Comparison of ENCODE assay signal across 8 cellular contexts in genomic region chr6:13814938-13815575, GRCh38. TPM values are rescaled to one million over a fixed set of nuclear protein-coding genes. Genes with fewer than 3 reads are reported as not detected.
A peak's percentile ranks its signal among the peaks of the same experiment; 100 is the strongest.
DNase-seq lines count a peak whose midpoint lies in the region; ATAC-seq and TF ChIP-seq lines count a peak whose summit lies in the region.

No MANE protein-coding gene starts in this region.

- peaks cover 34% of the 10 kb centered on the region for H3K79me2 ChIP-seq in hepatocyte

- H3K36me3 Mint-ChIP-seq in stimulated activated effector memory CD8-positive, alpha-beta T cell treated with anti-CD3 and anti-CD28 coated beads, Interleukin-12 subunit alpha, Interleukin-12 subunit beta, amount 100 ng/mL, for 72 hours, result no peaks in the 10 kb centered on the region

- peak overlapping the region; percentile 85 for H2AFZ ChIP-seq in hepatocyte

- no peaks in the 10 kb centered on the region for H3K9me2 ChIP-seq in hepatocyte (replicated peaks; ENCODE audit: insufficient read depth)

- WGBS in hepatocyte (ENCODE audit: low lambda C conversion rate, missing lambda C conversion rate), result 61% methylated on average over 8 of the region's 8 CpGs

- H3K27me3 ChIP-seq in A673 (replicated peaks; ENCODE audit: insufficient read depth, low read depth, low read length, poor library complexity) (no peaks in the 10 kb centered on the region), hepatocyte (no peaks in the 10 kb centered on the region)

- H4K20me1 ChIP-seq in hepatocyte (ENCODE audit: insufficient read depth, poor library complexity, severe bottlenecking), result peaks cover 4% of the 10 kb centered on the region

- H3K4me3 ChIP-seq in A673 (ENCODE audit: low read depth, low read length, poor library complexity, severe bottlenecking), result peak overlapping the region; percentile 92
- peak overlapping the region; percentile 61 for H3K4me3 ChIP-seq in HFF-Myc (replicated peaks; ENCODE audit: low read depth, low read length)
- peak overlapping the region; percentile 67 for H3K4me3 ChIP-seq in WI38 (ENCODE audit: low read depth, low read length)
- H3K4me3 ChIP-seq in hepatocyte, result peak overlapping the region; percentile 48

- no peak for TF ChIP-seq CTCF in A673 (conservative IDR thresholded peaks at IDR 0.05; ENCODE audit: low read depth, low read length)
- no peak for TF ChIP-seq CTCF in HFF-Myc (IDR thresholded peaks at IDR 0.05; ENCODE audit: low read depth, low read length, missing control alignments)
- TF ChIP-seq CTCF in WI38 (IDR thresholded peaks at IDR 0.05; ENCODE audit: low read depth, low read length), result no peak
- TF ChIP-seq CTCF in hepatocyte (IDR thresholded peaks at IDR 0.05; ENCODE audit: poor library complexity), result no peak

- peak overlapping the region; percentile 79 for H3K4me3 Mint-ChIP-seq in stimulated activated effector memory CD8-positive, alpha-beta T cell treated with anti-CD3 and anti-CD28 coated beads, Interleukin-12 subunit alpha, Interleukin-12 subunit beta, amount 100 ng/mL, for 72 hours

- H3K4me2 ChIP-seq in hepatocyte, result peak overlapping the region; percentile 83

- TSS peak; percentile 81 for BruUV-seq in A673 (replicated peaks; lab: Mats Ljungman, UMichigan)

- H3K36me3 ChIP-seq in A673 (ENCODE audit: insufficient read depth, low read length, poor library complexity, severe bottlenecking) (no peaks in the 10 kb centered on the region), hepatocyte (replicated peaks; ENCODE audit: insufficient read depth, low read depth) (no peaks in the 10 kb centered on the region)

- peaks cover 29% of the 10 kb centered on the region for H3K4me1 Mint-ChIP-seq in stimulated activated effector memory CD8-positive, alpha-beta T cell treated with anti-CD3 and anti-CD28 coated beads, Interleukin-12 subunit alpha, Interleukin-12 subunit beta, amount 100 ng/mL, for 72 hours

- DNase-seq in A673 (ENCODE audit: low spot score) (no peak), HFF-Myc (ENCODE audit: extremely low read depth, low read depth) (no peak), hepatocyte (ENCODE audit: low spot score) (no peak), GM19240 (ENCODE audit: insufficient read length, low spot score) (no peak)
- no peak for DNase-seq in stimulated activated effector memory CD8-positive, alpha-beta T cell treated with anti-CD3 and anti-CD28 coated beads, Interleukin-12 subunit alpha, Interleukin-12 subunit beta, amount 100 ng/mL, for 72 hours (ENCODE audit: low spot score in 2 of 2)

- H3K9me3 ChIP-seq in A673 (ENCODE audit: low read depth, low read length, poor library complexity, severe bottlenecking) (no peaks in the 10 kb centered on the region), hepatocyte (ENCODE audit: low read depth) (no peaks in the 10 kb centered on the region)

- intact Hi-C loops in A673 (cut with micrococcal nuclease; ENCODE audit: unreplicated experiment), result no loop called here

- H3K27ac Mint-ChIP-seq in stimulated activated effector memory CD8-positive, alpha-beta T cell treated with anti-CD3 and anti-CD28 coated beads, Interleukin-12 subunit alpha, Interleukin-12 subunit beta, amount 100 ng/mL, for 72 hours, result peak overlapping the region; percentile 50

- peaks cover 14% of the 10 kb centered on the region for H3K4me1 ChIP-seq in A673 (ENCODE audit: insufficient read depth, low read length, poor library complexity, severe bottlenecking)
- H3K4me1 ChIP-seq in hepatocyte (ENCODE audit: insufficient read depth), result peaks cover 22% of the 10 kb centered on the region

- no peaks in the 10 kb centered on the region for H3K9me3 Mint-ChIP-seq in stimulated activated effector memory CD8-positive, alpha-beta T cell treated with anti-CD3 and anti-CD28 coated beads, Interleukin-12 subunit alpha, Interleukin-12 subunit beta, amount 100 ng/mL, for 72 hours

- H3K27ac ChIP-seq in A673 (ENCODE audit: low read depth, low read length, poor library complexity, severe bottlenecking) (peak overlapping the region; percentile 94), hepatocyte (peak overlapping the region; percentile 95)

- no peak for ATAC-seq in stimulated activated effector memory CD8-positive, alpha-beta T cell treated with anti-CD3 and anti-CD28 coated beads, Interleukin-12 subunit alpha, Interleukin-12 subunit beta, amount 100 ng/mL, for 72 hours
- ATAC-seq in GM18909 (IDR thresholded peaks at IDR 0.05; ENCODE audit: poor library complexity, unreplicated experiment) (no peak), GM19395 (IDR thresholded peaks at IDR 0.05; ENCODE audit: unreplicated experiment) (no peak)

- CTCF ChIA-PET in A673 (lab: Charles Lee), result no interaction called here

- POLR2A ChIA-PET in A673 (lab: Charles Lee; ENCODE audit: low non-redundant PET), result no interaction called here

RNA-seq across cellular contexts. Expression of gene MCUR1, which starts 0.7 kb away (rescaled TPM):
- total RNA-seq in A673 (2021), result 49.3 and 56.6 TPM in 2 replicates
- 16.1 and 18.6 TPM in 2 replicates for total RNA-seq in hepatocyte
- polyA plus RNA-seq in hepatocyte, result 22.9 and 27.6 TPM in 2 replicates
